In genomic region chr17:48973806-48974205, GRCh38 we compare ENCODE assay signal across 21 cellular contexts. TPM values are rescaled to one million over a fixed set of nuclear protein-coding genes. Genes with fewer than 3 reads are reported as not detected.
DNase-seq lines count a peak whose midpoint lies in the region; ATAC-seq, FAIRE-seq and TF ChIP-seq lines count a peak whose summit lies in the region.
"Had no signal": no experiment of that assay in that cellular context is flagged by ENCODE, and none has a peak within 500 bp of the region (broad histone marks: within the 10 kb centered on the region; RNA-seq: fewer than 3 reads in every experiment).

No MANE protein-coding gene starts in this region.

- H2AFZ ChIP-seq in astrocyte (ENCODE audit: low read depth, low read length) = peak overlapping the region; percentile 32
- no peak overlapping the region for H2AFZ ChIP-seq in neural progenitor cell (replicated peaks)

- TF ChIP-seq RAD21 in A549 (conservative IDR thresholded peaks at IDR 0.05 in 1 of 2, IDR thresholded peaks at IDR 0.05 in 1 of 2) = no peak

- H3K4me3 Mint-ChIP-seq in astrocyte (ENCODE audit: unreplicated experiment) (no peak overlapping the region), neural progenitor cell (no peak overlapping the region), natural killer cell (no peak overlapping the region)
- H3K4me3 Mint-ChIP-seq: CD8-positive, alpha-beta T cell had no signal

- H3K4me3 ChIP-seq in A549 (no peak overlapping the region), HEK293 (ENCODE audit: low read depth, low read length) (no peak overlapping the region), astrocyte (ENCODE audit: insufficient read depth, low read depth, low read length) (no peak overlapping the region), neural progenitor cell (no peak overlapping the region)
- H3K4me3 ChIP-seq: BLaER1, SJSA1 had no signal

- H3K4me1 Mint-ChIP-seq in astrocyte (ENCODE audit: low read depth, unreplicated experiment) = peaks cover 32% of the 10 kb centered on the region
- H3K4me1 Mint-ChIP-seq in neural progenitor cell = peaks cover 43% of the 10 kb centered on the region
- no peaks in the 10 kb centered on the region for H3K4me1 Mint-ChIP-seq in natural killer cell

- H4K20me1 ChIP-seq in astrocyte (ENCODE audit: insufficient read depth, low read length) = no peaks in the 10 kb centered on the region
- no peaks in the 10 kb centered on the region for H4K20me1 ChIP-seq in neural progenitor cell (ENCODE audit: low read depth)
- H4K20me1 ChIP-seq: BLaER1 had no signal

- POLR2A ChIA-PET in A549 (lab: Yijun Ruan, JAX) (interaction anchor here (1.3 to 5.5 kb wide), 6 partner anchors 11 to 81 kb away, joined by 3 to 145 read pairs (median 12); partner anchors contain the start of genes ATP5MC1, IGF2BP1 and SNF8), HEK293 (lab: Yijun Ruan, JAX) (interaction anchor here (0.6 to 5.6 kb wide), 7 partner anchors 13 to 80 kb away, joined by 3 to 42 read pairs (median 4); partner anchors contain the start of genes IGF2BP1 and SNF8)

- H3K27me3 ChIP-seq in astrocyte (ENCODE audit: insufficient read depth, low read length) (no peaks in the 10 kb centered on the region), neural progenitor cell (no peaks in the 10 kb centered on the region)
- H3K27me3 ChIP-seq: BLaER1, SJSA1 had no signal

- peak overlapping the region; percentile 97 for H3K27ac Mint-ChIP-seq in astrocyte (ENCODE audit: unreplicated experiment)
- peak overlapping the region; percentile 57 for H3K27ac Mint-ChIP-seq in neural progenitor cell
- no peak overlapping the region for H3K27ac Mint-ChIP-seq in natural killer cell
- H3K27ac Mint-ChIP-seq: CD8-positive, alpha-beta T cell had no signal

- CTCF ChIA-PET in A549 (lab: Yijun Ruan, JAX) (interaction anchor here (0.6 to 7.4 kb wide), 12 partner anchors 11 to 62 kb away, joined by 3 to 83 read pairs (median 5); partner anchors contain the start of gene IGF2BP1), HEK293 (lab: Yijun Ruan, JAX) (interaction anchor here (0.6 to 2.1 kb wide), 5 partner anchors 16 to 57 kb away, joined by 3 to 7 read pairs (median 4); partner anchors contain the start of gene SNF8)

- WGBS in A549 (ENCODE audit: missing lambda C conversion rate) = 55% methylated on average over 3 of the region's 3 CpGs

- no peak for TF ChIP-seq POLR2A in A549 (IDR thresholded peaks at IDR 0.05; ENCODE audit: low read length)

- H3K27ac ChIP-seq in A549 (peak overlapping the region; percentile 95 to 98), HEK293 (ENCODE audit: extremely low read depth, low read depth, low read length) (no peak overlapping the region), astrocyte (ENCODE audit: low read depth, low read length) (peak overlapping the region; percentile 96), neural progenitor cell (no peak overlapping the region)
- H3K27ac ChIP-seq: BLaER1, SJSA1 had no signal

- H3K9ac ChIP-seq in astrocyte (ENCODE audit: low read length) = no peak overlapping the region
- no peak overlapping the region for H3K9ac ChIP-seq in neural progenitor cell
- H3K9ac ChIP-seq: BLaER1 had no signal

- FAIRE-seq in A549 (lab: Jason Lieb, UNC) (no peak), astrocyte (lab: Jason Lieb, UNC) (no peak)
- FAIRE-seq: GM12892, H54 had no signal

- H3K4me2 ChIP-seq in A549 (peak overlapping the region; percentile 77), astrocyte (ENCODE audit: low read length) (no peak overlapping the region), neural progenitor cell (no peak overlapping the region)
- H3K4me2 ChIP-seq: BLaER1 had no signal

- H3K36me3 ChIP-seq in HEK293 (ENCODE audit: control insufficient read depth in 2 of 2, insufficient read depth in 1 of 2, low read length in 2 of 2) (no peaks in the 10 kb centered on the region), astrocyte (ENCODE audit: insufficient read depth, low read length) (no peaks in the 10 kb centered on the region), neural progenitor cell (no peaks in the 10 kb centered on the region)
- H3K36me3 ChIP-seq: BLaER1, SJSA1 had no signal

- H3K79me2 ChIP-seq in astrocyte (ENCODE audit: insufficient read depth, low read length) (no peaks in the 10 kb centered on the region), neural progenitor cell (ENCODE audit: low read depth) (no peaks in the 10 kb centered on the region)

- peaks cover 22% of the 10 kb centered on the region for H3F3A ChIP-seq in neural progenitor cell (ENCODE audit: low read depth)

- H3K9me3 ChIP-seq in A549 (no peaks in the 10 kb centered on the region), HEK293 (ENCODE audit: control insufficient read depth, insufficient read depth, low read depth, low read length) (no peaks in the 10 kb centered on the region), astrocyte (ENCODE audit: insufficient read depth, low read depth, low read length) (no peaks in the 10 kb centered on the region), neural progenitor cell (ENCODE audit: low read depth) (no peaks in the 10 kb centered on the region)
- H3K9me3 ChIP-seq: BLaER1, SJSA1 had no signal

- H3K36me3 Mint-ChIP-seq in astrocyte (ENCODE audit: low read depth, unreplicated experiment) = no peaks in the 10 kb centered on the region
- no peaks in the 10 kb centered on the region for H3K36me3 Mint-ChIP-seq in neural progenitor cell
- H3K36me3 Mint-ChIP-seq in natural killer cell = no peaks in the 10 kb centered on the region
- H3K36me3 Mint-ChIP-seq: CD8-positive, alpha-beta T cell had no signal

- TF ChIP-seq EP300 in A549 (IDR thresholded peaks at IDR 0.05) = no peak

- H3K4me1 ChIP-seq in A549 (peaks cover 55% of the 10 kb centered on the region), HEK293 (ENCODE audit: control insufficient read depth, insufficient read depth, low read length) (peaks cover 15% of the 10 kb centered on the region), astrocyte (ENCODE audit: insufficient read depth, low read length) (peaks cover 28% of the 10 kb centered on the region), neural progenitor cell (peaks cover 24% of the 10 kb centered on the region)
- H3K4me1 ChIP-seq: BLaER1 had no signal

- no peak for TF ChIP-seq CTCF in A549 (IDR thresholded peaks at IDR 0.05)
- TF ChIP-seq CTCF in HEK293 (tag by site-specific recombination; IDR thresholded peaks at IDR 0.05) = no peak
- no peak for TF ChIP-seq CTCF in astrocyte (IDR thresholded peaks at IDR 0.05; ENCODE audit: insufficient read depth, low read depth, low read length)
- TF ChIP-seq CTCF in neural progenitor cell (IDR thresholded peaks at IDR 0.05) = no peak
- no peak for TF ChIP-seq CTCF in natural killer cell (IDR thresholded peaks at IDR 0.05)

- H3K9me3 Mint-ChIP-seq in astrocyte (ENCODE audit: unreplicated experiment) (no peaks in the 10 kb centered on the region), neural progenitor cell (no peaks in the 10 kb centered on the region), natural killer cell (no peaks in the 10 kb centered on the region)
- H3K9me3 Mint-ChIP-seq: CD8-positive, alpha-beta T cell had no signal

- ATAC-seq in A549 = no peak
- ATAC-seq in natural killer cell = no peak
- ATAC-seq in GM18498 (IDR thresholded peaks at IDR 0.05; ENCODE audit: unreplicated experiment) = no peak
- ATAC-seq: CD8-positive, alpha-beta T cell had no signal

- H3K27me3 Mint-ChIP-seq in astrocyte (ENCODE audit: low read depth, unreplicated experiment) (no peaks in the 10 kb centered on the region), neural progenitor cell (ENCODE audit: insufficient read depth, low read depth) (no peaks in the 10 kb centered on the region), natural killer cell (ENCODE audit: low read depth in 2 of 2) (peaks cover 17 to 25% of the 10 kb centered on the region in 2 donors)

- intact Hi-C loops in natural killer cell (cut with micrococcal nuclease) = no loop called here

- DNase-seq in A549 (ENCODE audit: low read depth in 1 of 2, low spot score in 1 of 2) (no peak), astrocyte (ENCODE audit: low read depth) (no peak), neural progenitor cell (ENCODE audit: low spot score) (no peak), natural killer cell (no peak)
- DNase-seq in stimulated activated naive CD4-positive, alpha-beta T cell treated with Interleukin-2 at 50 U/mL for 16 hours (lab: John Stamatoyannopoulos, UW) = no peak
- DNase-seq in activated CD4-positive, alpha-beta T cell treated with anti-CD3 and anti-CD28 coated beads for 4 hours = no peak
- DNase-seq: 8988T; CD8-positive, alpha-beta T cell; NCI-H1105 treated with DMSO at 0.1 percent for 48 hours; NCI-H1694 treated with DMSO at 0.1 percent for 48 hours; NCI-H345; NCI-H69; OCI-M1 had no signal

TF ChIP-seq in A549, 52 proteins besides CTCF, POLR2A, EP300 and RAD21:
- no peak for TF ChIP-seq EHMT2 (IDR thresholded peaks at IDR 0.05; ENCODE audit: low read depth)

TF ChIP-seq in HEK293, 187 proteins besides CTCF, POLR2A, EP300 and RAD21 (continues in another document):
- peak; percentile 53 for TF ChIP-seq EGR2 (tag by site-specific recombination; IDR thresholded peaks at IDR 0.05; ENCODE audit: low read depth)
- TF ChIP-seq ZNF664 (tag by site-specific recombination; IDR thresholded peaks at IDR 0.05) = no peak
- peak; percentile 42 for TF ChIP-seq ZFHX2 (tag by site-specific recombination; conservative IDR thresholded peaks at IDR 0.05)

RNA-seq across cellular contexts. Expression of gene GIP, which starts 5.4 kb away (rescaled TPM):
- 6.1 and 6.3 TPM in 2 replicates for polyA plus RNA-seq in A549 (2011; rRNA removed)
- 2.6 TPM in 2 replicates for polyA plus RNA-seq in A549 (2012; cell fraction: cytosol; rRNA removed)
- polyA plus RNA-seq in A549 (2012; cell fraction: nucleus; rRNA removed) = 0.31 and 0.61 TPM in 2 replicates
- 3.5 to 5.2 TPM (median 5.2 TPM) in 3 replicates for polyA plus RNA-seq in A549 (2017; fragmentation: RNase III; extraction: RNeasy Plus Mini Kit Qiagen cat#74134 plus additional on column Dnase treatment)
- 3.6 and 6.1 TPM in 2 replicates for polyA minus RNA-seq in A549 (2011; rRNA and poly(A)+ RNA removed)
- not detected in 2 replicates for total RNA-seq in astrocyte
- total RNA-seq in neural progenitor cell (ENCODE audit: low replicate concordance) = not detected in 2 replicates
- not detected for total RNA-seq in natural killer cell
- total RNA-seq: CD8-positive, alpha-beta T cell; Daoy; HT1080; SJSA1 had no signal

RNA-seq across cellular contexts. Expression of gene IGF2BP1, which starts 23.4 kb away (rescaled TPM):
- polyA plus RNA-seq in A549 (2011; rRNA removed) (26.2 and 30.1 TPM in 2 replicates), A549 (2017; fragmentation: RNase III; extraction: RNeasy Plus Mini Kit Qiagen cat#74134 plus additional on column Dnase treatment) (38.0 to 42.3 TPM (median 40.3 TPM) in 3 replicates)
- polyA plus RNA-seq in A549 (2012; cell fraction: cytosol; rRNA removed) = 31.0 and 37.6 TPM in 2 replicates
- polyA plus RNA-seq in A549 (2012; cell fraction: nucleus; rRNA removed) = 47.7 and 67.8 TPM in 2 replicates
- 56.3 and 83.5 TPM in 2 replicates for polyA minus RNA-seq in A549 (2011; rRNA and poly(A)+ RNA removed)
- total RNA-seq in astrocyte (241 and 260 TPM in 2 replicates), neural progenitor cell (ENCODE audit: low replicate concordance) (129 and 137 TPM in 2 replicates), natural killer cell (not detected)
- total RNA-seq: CD8-positive, alpha-beta T cell had no signal

RNA-seq across cellular contexts. Expression of gene SNF8, which starts 29.2 kb away (rescaled TPM):
- polyA plus RNA-seq in A549 (2011; rRNA removed) (187 and 209 TPM in 2 replicates), A549 (2017; fragmentation: RNase III; extraction: RNeasy Plus Mini Kit Qiagen cat#74134 plus additional on column Dnase treatment) (298 to 323 TPM (median 320 TPM) in 3 replicates)
- polyA plus RNA-seq in A549 (2012; cell fraction: cytosol; rRNA removed) = 368 and 375 TPM in 2 replicates
- polyA plus RNA-seq in A549 (2012; cell fraction: nucleus; rRNA removed) = 159 and 183 TPM in 2 replicates
- 162 TPM in 2 replicates for polyA minus RNA-seq in A549 (2011; rRNA and poly(A)+ RNA removed)
- total RNA-seq in astrocyte (162 and 168 TPM in 2 replicates), neural progenitor cell (ENCODE audit: low replicate concordance) (93.0 and 103 TPM in 2 replicates), natural killer cell (10 to 100 TPM; 76.9 to 86.0 (median 78.3) TPM)

Comparison
In these comparisons a context has a peak if more than half of its experiments do, and no peak if none do; other contexts are left out.
1. H3K27ac ChIP-seq: peak in A549 (2 of 2) and astrocyte (single experiment); none in HEK293 (single experiment) and neural progenitor cell (single experiment).
2. H3K27ac Mint-ChIP-seq: peak in astrocyte (single experiment) and neural progenitor cell (single experiment); none in natural killer cell (0 of 2).
3. RNA of gene IGF2BP1, which starts 23.4 kb away (total RNA-seq): 241 to 260 TPM in astrocyte and 129 to 137 TPM in neural progenitor cell; not detected in natural killer cell; every median in the first group is over 100 times any median in the second.